Comparison of ENCODE assay signal across 1 cellular context in the genomic region with DNA sequence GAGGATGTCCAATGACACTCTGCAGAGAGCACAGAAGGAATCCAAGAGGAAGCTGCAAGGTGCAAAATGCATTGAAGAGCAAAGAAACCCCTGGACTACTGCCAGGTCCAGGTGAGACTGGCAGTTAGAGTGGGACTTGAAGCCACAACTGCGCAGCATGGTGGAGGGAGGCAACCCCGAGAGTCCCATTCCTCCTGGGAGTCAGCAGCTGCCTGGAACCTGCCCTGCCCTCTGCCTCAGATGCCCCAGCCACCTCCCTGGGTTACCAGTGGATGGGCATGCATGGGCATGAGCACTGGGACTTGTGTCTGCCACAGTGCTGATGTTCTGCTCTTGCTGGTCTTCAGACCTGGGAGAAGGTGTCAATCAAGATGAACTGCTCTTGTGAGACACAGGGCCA.
TF ChIP-seq lines count a peak whose summit lies in the region.

No MANE protein-coding gene starts in this region.

TF ChIP-seq in HepG2, 621 proteins besides CTCF, POLR2A, EP300 and RAD21:
- TF ChIP-seq ZNF792 (CRISPR knock-in tag; IDR thresholded peaks at IDR 0.05) (no peak), CBX5 (CRISPR knock-in tag; IDR thresholded peaks at IDR 0.05; ENCODE audit: borderline replicate concordance) (no peak)
- TF ChIP-seq, protein P1, sequence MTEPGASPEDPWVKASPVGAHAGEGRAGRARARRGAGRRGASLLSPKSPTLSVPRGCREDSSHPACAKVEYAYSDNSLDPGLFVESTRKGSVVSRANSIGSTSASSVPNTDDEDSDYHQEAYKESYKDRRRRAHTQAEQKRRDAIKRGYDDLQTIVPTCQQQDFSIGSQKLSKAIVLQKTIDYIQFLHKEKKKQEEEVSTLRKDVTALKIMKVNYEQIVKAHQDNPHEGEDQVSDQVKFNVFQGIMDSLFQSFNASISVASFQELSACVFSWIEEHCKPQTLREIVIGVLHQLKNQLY (CRISPR knock-in tag; IDR thresholded peaks at IDR 0.05), result no peak
